Comparison of ENCODE assay signal across 23 cellular contexts in genomic region chr10:123428302-123428701, GRCh38.
DNase-seq lines count a peak whose midpoint lies in the region; ATAC-seq, FAIRE-seq and TF ChIP-seq lines count a peak whose summit lies in the region.
"Had no signal": no experiment of that assay in that cellular context is flagged by ENCODE, and none has a peak within 500 bp of the region (broad histone marks: within the 10 kb centered on the region; RNA-seq: fewer than 3 reads in every experiment).

No MANE protein-coding gene starts in this region.

- POLR2A ChIA-PET in T-cell (lab: Charles Lee) = no interaction called here

- H3K9me3 Mint-ChIP-seq in glutamatergic neuron (ENCODE audit: unreplicated experiment) (no peaks in the 10 kb centered on the region), T-cell (no peaks in the 10 kb centered on the region)

- FAIRE-seq in small intestine (lab: Jason Lieb, UNC) = no peak
- FAIRE-seq: GM12891 had no signal

- H3K4me1 Mint-ChIP-seq in glutamatergic neuron (ENCODE audit: low read depth, unreplicated experiment) = peaks cover 26% of the 10 kb centered on the region
- no peaks in the 10 kb centered on the region for H3K4me1 Mint-ChIP-seq in T-cell

- H3K27me3 Mint-ChIP-seq in glutamatergic neuron (ENCODE audit: unreplicated experiment) (peaks cover 3% of the 10 kb centered on the region), T-cell (peaks cover 26 to 37% of the 10 kb centered on the region in 2 donors)

- H3K4me3 Mint-ChIP-seq in glutamatergic neuron (ENCODE audit: unreplicated experiment) (peak overlapping the region; percentile 11), T-cell (no peak overlapping the region)

- H3K36me3 Mint-ChIP-seq in glutamatergic neuron (ENCODE audit: unreplicated experiment) (no peaks in the 10 kb centered on the region), T-cell (no peaks in the 10 kb centered on the region)

- no peaks in the 10 kb centered on the region for H3K9me3 ChIP-seq in small intestine (ENCODE audit: control insufficient read depth, low read depth)
- H3K9me3 ChIP-seq: SJSA1 had no signal

- DNase-seq in NCI-H510A treated with DMSO at 0.1 percent for 48 hours (lab: John Stamatoyannopoulos, UW) (peak; percentile 12), NCI-H510A (lab: John Stamatoyannopoulos, UW) (no peak), NCI-H2171 treated with DMSO at 0.1 percent for 48 hours (lab: John Stamatoyannopoulos, UW) (peak; percentile 81), glutamatergic neuron (no peak), small intestine (peak; percentile 3), T-cell (no peak)
- DNase-seq: DMS53, GM23248, Karpas-422, MM.1S, NCI-H1105, NCI-H2029 treated with DMSO at 0.1 percent for 48 hours, NCI-H2227 treated with DMSO at 0.1 percent for 48 hours, OCI-M1, SW 1271, T-helper 9 cell had no signal

- TF ChIP-seq CTCF in glutamatergic neuron (IDR thresholded peaks at IDR 0.05; ENCODE audit: partially characterized antibody, unreplicated experiment) = no peak

- H3K4me3 ChIP-seq in small intestine (ENCODE audit: low read depth in 1 of 2, low read length in 2 of 2) = no peak overlapping the region
- H3K4me3 ChIP-seq: GM23248, SJSA1 had no signal

- H3K27me3 ChIP-seq in small intestine (ENCODE audit: control insufficient read depth in 2 of 2, insufficient read depth in 2 of 2, low read length in 2 of 2) = peaks cover 0 to 6% of the 10 kb centered on the region in 2 donors

- no peaks in the 10 kb centered on the region for H3K4me1 ChIP-seq in small intestine (ENCODE audit: control insufficient read depth in 2 of 2, insufficient read depth in 1 of 2, low read depth in 1 of 2, low read length in 1 of 2)
- H3K4me1 ChIP-seq: SJSA1 had no signal

- peak overlapping the region; percentile 2 for H3K27ac Mint-ChIP-seq in glutamatergic neuron (ENCODE audit: unreplicated experiment)
- no peak overlapping the region for H3K27ac Mint-ChIP-seq in T-cell

- WGBS in small intestine, 3 donors = 16 to 38% (median 27%) methylated on average over 11 of the region's 11 CpGs

- H3K36me3 ChIP-seq in small intestine (ENCODE audit: control insufficient read depth in 2 of 2, insufficient read depth in 2 of 2, low read length in 2 of 2) = no peaks in the 10 kb centered on the region
- H3K36me3 ChIP-seq: SJSA1 had no signal

- CTCF ChIA-PET in T-cell (lab: Charles Lee) = no interaction called here

- H3K27ac ChIP-seq in small intestine (ENCODE audit: low read depth in 1 of 2, low read length in 1 of 2) = no peak overlapping the region
- H3K27ac ChIP-seq: 22Rv1, C4-2B, GM23248, RWPE1, SJSA1 had no signal

- ATAC-seq in GM18868 (IDR thresholded peaks at IDR 0.05; ENCODE audit: unreplicated experiment) (no peak), HG02885 (IDR thresholded peaks at IDR 0.05; ENCODE audit: poor library complexity, unreplicated experiment) (no peak), T-cell (replicated peaks in 1 of 4) (no peak)

Comparison
In these comparisons a context has a peak if more than half of its experiments do, and no peak if none do; other contexts are left out.
1. DNase-seq: peak in NCI-H510A treated with DMSO at 0.1 percent for 48 hours (single experiment), NCI-H2171 treated with DMSO at 0.1 percent for 48 hours (single experiment) and small intestine (single experiment); none in NCI-H510A (single experiment), glutamatergic neuron (single experiment) and T-cell (0 of 34).